9 cellular contexts compared by ENCODE assay signal in genomic region chr3:32106132-32106928, GRCh38.
DNase-seq lines count a peak whose midpoint lies in the region; ATAC-seq, FAIRE-seq and TF ChIP-seq lines count a peak whose summit lies in the region.
"Had no signal": no experiment of that assay in that cellular context is flagged by ENCODE, and none has a peak within 500 bp of the region (broad histone marks: within the 10 kb centered on the region; RNA-seq: fewer than 3 reads in every experiment).

GPD1L (plus strand) TSS chr3:32106620; CDS start chr3:32106712, 92 bp downstream.

- TF ChIP-seq CTCF in choroid plexus epithelial cell (conservative IDR thresholded peaks at IDR 0.05; ENCODE audit: low read depth, low read length), result no peak

- peak; percentile 99 for ATAC-seq in HG03442 (IDR thresholded peaks at IDR 0.05; ENCODE audit: unreplicated experiment)

- FAIRE-seq in GM19239 (lab: Jason Lieb, UNC), result peak; percentile 90
- FAIRE-seq: TTC549 had no signal

- peak; percentile 98 for DNase-seq in Ammon's horn (ENCODE audit: low spot score)
- peak; percentile 89 for DNase-seq in GM19239 (ENCODE audit: insufficient read length, low spot score)
- DNase-seq in NCI-H510A treated with DMSO at 0.1 percent for 48 hours (lab: John Stamatoyannopoulos, UW), result peak; percentile 71
- DNase-seq in activated CD4-positive, alpha-beta T cell treated with anti-CD3 and anti-CD28 coated beads for 4 hours, result peak; percentile 87 to 89
- DNase-seq in choroid plexus epithelial cell (ENCODE audit: low read depth), result peak; percentile 94
- DNase-seq in kidney tubule cell (ENCODE audit: low spot score), result peak; percentile 96
- DNase-seq in stimulated activated CD4-positive, alpha-beta T cell treated with anti-CD3 and anti-CD28 coated beads, Interleukin-1b, Interleukin-23, amount 100 ng/mL, for 1 hour (ENCODE audit: low read depth in 2 of 2), result peak; percentile 74 to 83

- H3K4me3 ChIP-seq in choroid plexus epithelial cell (ENCODE audit: low read depth, low read length), result peak within 1 kb of the TSS; percentile 80

Comparison
In these comparisons a context has a peak if more than half of its experiments do, and no peak if none do; other contexts are left out.
1. Peak in every context shown above with its lines: DNase-seq, ATAC-seq and H3K4me3 ChIP-seq.